14 cellular contexts compared by ENCODE assay signal in genomic region chr17:43363181-43363925, GRCh38. TPM values are rescaled to one million over a fixed set of nuclear protein-coding genes. Genes with fewer than 3 reads are reported as not detected.
DNase-seq lines count a peak whose midpoint lies in the region; ATAC-seq and TF ChIP-seq lines count a peak whose summit lies in the region.
"Had no signal": no experiment of that assay in that cellular context is flagged by ENCODE, and none has a peak within 500 bp of the region (broad histone marks: within the 10 kb centered on the region; RNA-seq: fewer than 3 reads in every experiment).

No MANE protein-coding gene starts in this region.

- H3K27me3 Mint-ChIP-seq in activated CD4-positive, alpha-beta T cell treated with anti-CD3 and anti-CD28 coated beads, Interleukin-2, amount 10 ng/mL, durations not matched to agents 24 days and 14 days = peaks cover 3% of the 10 kb centered on the region
- no peaks in the 10 kb centered on the region for H3K27me3 Mint-ChIP-seq in activated CD4-positive, alpha-beta T cell treated with anti-CD3 and anti-CD28 coated beads, Interleukin-2, amount 10 ng/mL, durations not matched to agents 7 days and 5 days
- H3K27me3 Mint-ChIP-seq in effector memory CD8-positive, alpha-beta T cell = peaks cover 6 to 9% of the 10 kb centered on the region in 2 donors
- H3K27me3 Mint-ChIP-seq in progenitor cell of endocrine pancreas = no peaks in the 10 kb centered on the region

- H3K4me3 ChIP-seq in GM06990 (replicated peaks; ENCODE audit: low read depth, low read length) = no peak overlapping the region
- H3K4me3 ChIP-seq: breast epithelium, upper lobe of left lung had no signal

- peaks cover 5% of the 10 kb centered on the region for H3K36me3 Mint-ChIP-seq in activated CD4-positive, alpha-beta T cell treated with anti-CD3 and anti-CD28 coated beads, Interleukin-2, amount 10 ng/mL, durations not matched to agents 24 days and 14 days (ENCODE audit: low read depth)
- H3K36me3 Mint-ChIP-seq in activated CD4-positive, alpha-beta T cell treated with anti-CD3 and anti-CD28 coated beads, Interleukin-2, amount 10 ng/mL, durations not matched to agents 7 days and 5 days (ENCODE audit: low read depth) = no peaks in the 10 kb centered on the region
- peaks cover 68% of the 10 kb centered on the region for H3K36me3 Mint-ChIP-seq in effector memory CD8-positive, alpha-beta T cell (ENCODE audit: insufficient read depth)
- H3K36me3 Mint-ChIP-seq in progenitor cell of endocrine pancreas (ENCODE audit: insufficient read depth) = peaks cover 8% of the 10 kb centered on the region

- peak overlapping the region; percentile 54 for H3K27ac Mint-ChIP-seq in activated CD4-positive, alpha-beta T cell treated with anti-CD3 and anti-CD28 coated beads, Interleukin-2, amount 10 ng/mL, durations not matched to agents 24 days and 14 days
- no peak overlapping the region for H3K27ac Mint-ChIP-seq in activated CD4-positive, alpha-beta T cell treated with anti-CD3 and anti-CD28 coated beads, Interleukin-2, amount 10 ng/mL, durations not matched to agents 7 days and 5 days
- H3K27ac Mint-ChIP-seq in effector memory CD8-positive, alpha-beta T cell = peak overlapping the region; percentile 62 to 72
- H3K27ac Mint-ChIP-seq in progenitor cell of endocrine pancreas = peak overlapping the region; percentile 63

- DNase-seq in activated CD4-positive, alpha-beta T cell treated with anti-CD3 and anti-CD28 coated beads, Interleukin-2, amount 10 ng/mL, durations not matched to agents 24 days and 14 days = peak; percentile 66
- DNase-seq in activated CD4-positive, alpha-beta T cell treated with anti-CD3 and anti-CD28 coated beads, Interleukin-2, amount 10 ng/mL, durations not matched to agents 7 days and 5 days = no peak
- peak; percentile 29 for DNase-seq in GM06990 (ENCODE audit: extremely low read depth, insufficient read length)
- DNase-seq in effector memory CD8-positive, alpha-beta T cell = no peak
- DNase-seq in progenitor cell of endocrine pancreas (ENCODE audit: low spot score, unreplicated experiment) = no peak
- DNase-seq in NCI-H1694 (lab: John Stamatoyannopoulos, UW) = no peak
- DNase-seq in stimulated activated naive CD4-positive, alpha-beta T cell treated with Interleukin-2 at 50 U/mL for 16 hours (lab: John Stamatoyannopoulos, UW) = no peak
- DNase-seq: activated CD4-positive, alpha-beta T cell treated with anti-CD3 and anti-CD28 coated beads for 4 hours; dorsolateral prefrontal cortex; NCI-H1930; NCI-H524 had no signal

- peak overlapping the region; percentile 57 for H3K4me3 Mint-ChIP-seq in activated CD4-positive, alpha-beta T cell treated with anti-CD3 and anti-CD28 coated beads, Interleukin-2, amount 10 ng/mL, durations not matched to agents 24 days and 14 days
- H3K4me3 Mint-ChIP-seq in activated CD4-positive, alpha-beta T cell treated with anti-CD3 and anti-CD28 coated beads, Interleukin-2, amount 10 ng/mL, durations not matched to agents 7 days and 5 days = no peak overlapping the region
- peak overlapping the region in 1 of 2 donors; percentile 24 for H3K4me3 Mint-ChIP-seq in effector memory CD8-positive, alpha-beta T cell
- peak overlapping the region; percentile 6 for H3K4me3 Mint-ChIP-seq in progenitor cell of endocrine pancreas (ENCODE audit: low read depth)

- POLR2A ChIA-PET in activated CD4-positive, alpha-beta T cell treated with anti-CD3 and anti-CD28 coated beads, Interleukin-2, amount 10 ng/mL, durations not matched to agents 7 days and 5 days (lab: Charles Lee) = no interaction called here

- no peaks in the 10 kb centered on the region for H3K9me3 Mint-ChIP-seq in activated CD4-positive, alpha-beta T cell treated with anti-CD3 and anti-CD28 coated beads, Interleukin-2, amount 10 ng/mL, durations not matched to agents 24 days and 14 days
- H3K9me3 Mint-ChIP-seq in activated CD4-positive, alpha-beta T cell treated with anti-CD3 and anti-CD28 coated beads, Interleukin-2, amount 10 ng/mL, durations not matched to agents 7 days and 5 days = no peaks in the 10 kb centered on the region
- H3K9me3 Mint-ChIP-seq in effector memory CD8-positive, alpha-beta T cell = peaks cover 0 to 2% of the 10 kb centered on the region in 2 donors
- H3K9me3 Mint-ChIP-seq in progenitor cell of endocrine pancreas (ENCODE audit: low read depth) = peaks cover 6% of the 10 kb centered on the region

- CTCF ChIA-PET in activated CD4-positive, alpha-beta T cell treated with anti-CD3 and anti-CD28 coated beads, Interleukin-2, amount 10 ng/mL, durations not matched to agents 7 days and 5 days (lab: Charles Lee) = interaction anchor here (4.6 kb wide), 1 partner anchor 120 kb away, joined by 26 read pairs; the partner anchor contains the start of gene DHX8

- H3K4me1 Mint-ChIP-seq in activated CD4-positive, alpha-beta T cell treated with anti-CD3 and anti-CD28 coated beads, Interleukin-2, amount 10 ng/mL, durations not matched to agents 24 days and 14 days = peaks cover 50% of the 10 kb centered on the region
- H3K4me1 Mint-ChIP-seq in activated CD4-positive, alpha-beta T cell treated with anti-CD3 and anti-CD28 coated beads, Interleukin-2, amount 10 ng/mL, durations not matched to agents 7 days and 5 days = peaks cover 37% of the 10 kb centered on the region
- H3K4me1 Mint-ChIP-seq in effector memory CD8-positive, alpha-beta T cell (ENCODE audit: low read depth in 2 of 2) = peaks cover 34 to 43% of the 10 kb centered on the region in 2 donors
- H3K4me1 Mint-ChIP-seq in progenitor cell of endocrine pancreas (ENCODE audit: low read depth) = peaks cover 7% of the 10 kb centered on the region

- no peak for TF ChIP-seq CTCF in GM06990 (IDR thresholded peaks at IDR 0.05; ENCODE audit: insufficient read depth, low read length, poor library complexity, severe bottlenecking)
- no peak for TF ChIP-seq CTCF in progenitor cell of endocrine pancreas (IDR thresholded peaks at IDR 0.05; ENCODE audit: unreplicated experiment)

- no peaks in the 10 kb centered on the region for H3K36me3 ChIP-seq in GM06990 (ENCODE audit: control insufficient read depth, insufficient read depth, low read length)
- H3K36me3 ChIP-seq: breast epithelium, upper lobe of left lung had no signal

- intact Hi-C loops in activated CD4-positive, alpha-beta T cell treated with anti-CD3 and anti-CD28 coated beads, Interleukin-2, amount 10 ng/mL, durations not matched to agents 24 days and 14 days (cut with micrococcal nuclease) = no loop called here

- H3K27me3 ChIP-seq in GM06990 (replicated peaks; ENCODE audit: control insufficient read depth, insufficient read depth, low read length) = no peaks in the 10 kb centered on the region
- H3K27me3 ChIP-seq: breast epithelium, dorsolateral prefrontal cortex, upper lobe of left lung had no signal

- ATAC-seq in effector memory CD8-positive, alpha-beta T cell (replicated peaks) = no peak
- no peak for ATAC-seq in HG03439 (IDR thresholded peaks at IDR 0.05; ENCODE audit: unreplicated experiment)

RNA-seq across cellular contexts. Expression of gene ARL4D, which starts 35.4 kb away (rescaled TPM):
- 3.3 and 3.5 TPM in 2 replicates for total RNA-seq in activated CD4-positive, alpha-beta T cell treated with anti-CD3 and anti-CD28 coated beads, Interleukin-2, amount 10 ng/mL, durations not matched to agents 24 days and 14 days
- total RNA-seq in activated CD4-positive, alpha-beta T cell treated with anti-CD3 and anti-CD28 coated beads, Interleukin-2, amount 10 ng/mL, durations not matched to agents 7 days and 5 days = 1 to 10 TPM; 2.1 to 2.2 TPM
- total RNA-seq in progenitor cell of endocrine pancreas = 4.9 and 5.9 TPM in 2 replicates

Comparison
In these comparisons a context has a peak if more than half of its experiments do, and no peak if none do; other contexts are left out.
1. DNase-seq: peak in activated CD4-positive, alpha-beta T cell treated with anti-CD3 and anti-CD28 coated beads, Interleukin-2, amount 10 ng/mL, durations not matched to agents 24 days and 14 days (single experiment) and GM06990 (single experiment); none in activated CD4-positive, alpha-beta T cell treated with anti-CD3 and anti-CD28 coated beads, Interleukin-2, amount 10 ng/mL, durations not matched to agents 7 days and 5 days (single experiment), effector memory CD8-positive, alpha-beta T cell (0 of 3), progenitor cell of endocrine pancreas (single experiment), NCI-H1694 (single experiment) and stimulated activated naive CD4-positive, alpha-beta T cell treated with Interleukin-2 at 50 U/mL for 16 hours (single experiment).